In genomic region chr10:17783751-17784150, GRCh38 we compare ENCODE assay signal across 25 cellular contexts. TPM values are rescaled to one million over a fixed set of nuclear protein-coding genes. Genes with fewer than 3 reads are reported as not detected.
DNase-seq lines count a peak whose midpoint lies in the region; ATAC-seq, FAIRE-seq and TF ChIP-seq lines count a peak whose summit lies in the region.
"Had no signal": no experiment of that assay in that cellular context is flagged by ENCODE, and none has a peak within 500 bp of the region (broad histone marks: within the 10 kb centered on the region; RNA-seq: fewer than 3 reads in every experiment).

No MANE protein-coding gene starts in this region.

- intact Hi-C loops in psoas muscle (cut with DNase I) = loop anchor here in 1 of 2 donors (5.0 kb wide), 1 partner anchor 36 kb away; no protein-coding TSS in a partner anchor

- H3K9me3 Mint-ChIP-seq in chondrocyte (ENCODE audit: low read depth) = no peaks in the 10 kb centered on the region
- H3K9me3 Mint-ChIP-seq: activated CD4-positive, alpha-beta T cell treated with anti-CD3 and anti-CD28 coated beads, Interleukin-2, amount 10 ng/mL, durations not matched to agents 24 days and 14 days; activated T-helper 2 cell treated with anti-CD3 and anti-CD28 coated beads, Interferon-gamma antibody, Interleukin-2, Interleukin-4, amounts not matched to agents 10 μg/mL and 5 μg/mL and 100 μg/mL, durations not matched to agents 14 hours and 24 hours and 36 hours; immature natural killer cell had no signal

- peaks cover 43% of the 10 kb centered on the region for H3K4me1 Mint-ChIP-seq in chondrocyte (ENCODE audit: low read depth)
- H3K4me1 Mint-ChIP-seq: activated CD4-positive, alpha-beta T cell treated with anti-CD3 and anti-CD28 coated beads, Interleukin-2, amount 10 ng/mL, durations not matched to agents 24 days and 14 days had no signal

- H3K4me1 ChIP-seq in psoas muscle = peaks cover 26% of the 10 kb centered on the region
- H3K4me1 ChIP-seq: Caco-2 had no signal

- no peaks in the 10 kb centered on the region for H3K27me3 Mint-ChIP-seq in chondrocyte (ENCODE audit: low read depth)

- H3K4me3 ChIP-seq in psoas muscle = peak overlapping the region; percentile 42
- H3K4me3 ChIP-seq: lower lobe of right lung, sigmoid colon, upper lobe of left lung had no signal

- no peaks in the 10 kb centered on the region for H3K27me3 ChIP-seq in psoas muscle (ENCODE audit: insufficient read depth in 3 of 3, low read length in 2 of 3)
- H3K27me3 ChIP-seq: sigmoid colon, upper lobe of left lung had no signal

- ATAC-seq in psoas muscle (peak in 2 of 4 donors; percentile 40 to 47), HG03457 (IDR thresholded peaks at IDR 0.05; ENCODE audit: unreplicated experiment) (no peak)
- ATAC-seq: lower lobe of right lung had no signal

- 6 to 38% (median 11%) methylated on average over 1 of the region's 1 CpG for WGBS in psoas muscle, 3 donors

- H3K4me3 Mint-ChIP-seq in chondrocyte (ENCODE audit: unreplicated experiment) = no peak overlapping the region
- H3K4me3 Mint-ChIP-seq: activated CD4-positive, alpha-beta T cell treated with anti-CD3 and anti-CD28 coated beads, Interleukin-2, amount 10 ng/mL, durations not matched to agents 24 days and 14 days; immature natural killer cell had no signal

- H3K9me3 ChIP-seq in psoas muscle = no peaks in the 10 kb centered on the region
- H3K9me3 ChIP-seq: Caco-2, lower lobe of right lung, sigmoid colon, upper lobe of left lung had no signal

- DNase-seq in HCEC 1CT = peak; percentile 9
- DNase-seq in MV-4-11 (lab: John Stamatoyannopoulos, UW) = peak; percentile 13
- no peak for DNase-seq in chondrocyte (ENCODE audit: low spot score)
- DNase-seq in psoas muscle = no peak
- no peak for DNase-seq in RCC 7860 (ENCODE audit: low spot score)
- no peak for DNase-seq in stimulated activated CD4-positive, alpha-beta T cell treated with anti-CD3 and anti-CD28 coated beads, Interleukin-4, amount 100 ng/mL, for 1 hour
- DNase-seq: activated CD4-positive, alpha-beta T cell treated with anti-CD3 and anti-CD28 coated beads, Interleukin-2, amount 10 ng/mL, durations not matched to agents 24 days and 14 days; amniotic stem cell; Caco-2; central memory CD4-positive, alpha-beta T cell; effector memory CD4-positive, alpha-beta T cell; immature natural killer cell; Karpas-422; lower lobe of right lung; naive B cell; NCI-H1417 treated with DMSO at 0.1 percent for 48 hours; NCI-H82; sigmoid colon; stimulated activated CD4-positive, alpha-beta T cell treated with anti-CD3 and anti-CD28 coated beads, Interleukin-2, amount 100 ng/mL, for 24 hours; upper lobe of left lung had no signal

- peak overlapping the region; percentile 38 for H3K27ac Mint-ChIP-seq in chondrocyte (ENCODE audit: unreplicated experiment)
- H3K27ac Mint-ChIP-seq: activated CD4-positive, alpha-beta T cell treated with anti-CD3 and anti-CD28 coated beads, Interleukin-2, amount 10 ng/mL, durations not matched to agents 24 days and 14 days; activated T-helper 2 cell treated with anti-CD3 and anti-CD28 coated beads, Interferon-gamma antibody, Interleukin-2, Interleukin-4, amounts not matched to agents 10 μg/mL and 5 μg/mL and 100 μg/mL, durations not matched to agents 14 hours and 24 hours and 36 hours; naive B cell had no signal

- H3K27ac ChIP-seq in psoas muscle = peak overlapping the region; percentile 86
- H3K27ac ChIP-seq: lower lobe of right lung had no signal

- FAIRE-seq in RCC 7860 (lab: Jason Lieb, UNC) = no peak

- TF ChIP-seq CTCF in chondrocyte (IDR thresholded peaks at IDR 0.05) = no peak
- no peak for TF ChIP-seq CTCF in psoas muscle (IDR thresholded peaks at IDR 0.05)

- no peaks in the 10 kb centered on the region for H3K36me3 ChIP-seq in psoas muscle (ENCODE audit: insufficient read depth in 1 of 2, low read depth in 1 of 2)
- H3K36me3 ChIP-seq: lower lobe of right lung, sigmoid colon, upper lobe of left lung had no signal

- H3K36me3 Mint-ChIP-seq in chondrocyte (ENCODE audit: low read depth) = no peaks in the 10 kb centered on the region
- H3K36me3 Mint-ChIP-seq: immature natural killer cell, naive B cell had no signal

RNA-seq across cellular contexts. Expression of gene MRC1, which starts 25.4 kb away (rescaled TPM):
- 0.07 TPM in 1 of 3 replicates, not detected in the others for total RNA-seq in chondrocyte
- total RNA-seq in psoas muscle = 10 to 100 TPM in 3 of 4 donors, 1 to 10 TPM in 1; 9.3 to 16.4 (median 13.3) TPM
- polyA plus RNA-seq in psoas muscle = 1 to 10 TPM; 1.6 to 3.1 (median 2.0) TPM
- total RNA-seq: activated CD4-positive, alpha-beta T cell treated with anti-CD3 and anti-CD28 coated beads, Interleukin-2, amount 10 ng/mL, durations not matched to agents 24 days and 14 days; activated T-helper 2 cell treated with anti-CD3 and anti-CD28 coated beads, Interferon-gamma antibody, Interleukin-2, Interleukin-4, amounts not matched to agents 10 μg/mL and 5 μg/mL and 100 μg/mL, durations not matched to agents 14 hours and 24 hours and 36 hours; fibroblast of lung; HT-29; RPMI7951 had no signal
- polyA plus RNA-seq: immature natural killer cell had no signal

RNA-seq across cellular contexts. Expression of gene TMEM236, which starts 31.8 kb away (rescaled TPM):
- total RNA-seq in chondrocyte (0.07 to 0.23 TPM (median 0.22 TPM) in 3 replicates), psoas muscle (1 to 10 TPM in 1 of 4 donors, under 1 TPM in 3; 0.20 to 1.0 (median 0.59) TPM)
- polyA plus RNA-seq in psoas muscle = under 1 TPM; 0.15 to 0.93 (median 0.42) TPM
- total RNA-seq: HT-29 had no signal

Comparison
In these comparisons a context has a peak if more than half of its experiments do, and no peak if none do; other contexts are left out.
1. DNase-seq: peak in HCEC 1CT (single experiment) and MV-4-11 (single experiment); none in chondrocyte (single experiment), psoas muscle (0 of 2), RCC 7860 (single experiment) and stimulated activated CD4-positive, alpha-beta T cell treated with anti-CD3 and anti-CD28 coated beads, Interleukin-4, amount 100 ng/mL, for 1 hour (single experiment).